In genomic region chr1:12809933-12810332, GRCh38 we compare ENCODE assay signal across 27 cellular contexts. TPM values are rescaled to one million over a fixed set of nuclear protein-coding genes. Genes with fewer than 3 reads are reported as not detected.
A peak's percentile ranks its signal among the peaks of the same experiment; 100 is the strongest.
DNase-seq lines count a peak whose midpoint lies in the region; ATAC-seq, FAIRE-seq and TF ChIP-seq lines count a peak whose summit lies in the region.
"Had no signal": no experiment of that assay in that cellular context is flagged by ENCODE, and none has a peak within 500 bp of the region (broad histone marks: within the 10 kb centered on the region; RNA-seq: fewer than 3 reads in every experiment).

No MANE protein-coding gene starts in this region.

- H3K79me2 ChIP-seq in GM23248 (ENCODE audit: insufficient read depth) (no peaks in the 10 kb centered on the region), K562 (ENCODE audit: control insufficient read depth, insufficient read depth, low read length) (no peaks in the 10 kb centered on the region)

- peaks cover 4% of the 10 kb centered on the region; the same call in 1 of the 2 replicates for H3F3A ChIP-seq in GM23248 (ENCODE audit: insufficient read depth)

- H3K36me3 ChIP-seq in CD8-positive, alpha-beta memory T cell (ENCODE audit: insufficient read depth, low read length), result no peaks in the 10 kb centered on the region
- H3K36me3 ChIP-seq in GM23248 (ENCODE audit: low read depth) (no peaks in the 10 kb centered on the region), K562 (ENCODE audit: control insufficient read depth, insufficient read depth, low read length) (no peaks in the 10 kb centered on the region), esophagus squamous epithelium (no peaks in the 10 kb centered on the region)
- H3K36me3 ChIP-seq: BE2C, BLaER1 had no signal

- no peaks in the 10 kb centered on the region for H3K4me1 ChIP-seq in CD8-positive, alpha-beta memory T cell (ENCODE audit: insufficient read depth, low read length)
- H3K4me1 ChIP-seq in GM23248 (ENCODE audit: insufficient read depth) (peaks cover 13% of the 10 kb centered on the region), K562 (replicated peaks in 1 of 2; ENCODE audit: control insufficient read depth in 2 of 2, insufficient read depth in 2 of 2, low read length in 2 of 2) (peaks cover 0 to 23% of the 10 kb centered on the region in 2 experiments; a peak in 2 of 5 replicates), esophagus squamous epithelium (no peaks in the 10 kb centered on the region)
- H3K4me1 ChIP-seq: BE2C, BLaER1, Caco-2 had no signal

- H2AFZ ChIP-seq in GM23248, result peak overlapping the region; percentile 45; the same call in 1 of the 2 replicates
- peak overlapping the region; percentile 79; the same call in 1 of the 2 replicates for H2AFZ ChIP-seq in K562 (ENCODE audit: low read depth, low read length)

- no peaks in the 10 kb centered on the region for H4K20me1 ChIP-seq in GM23248 (ENCODE audit: insufficient read depth)
- H4K20me1 ChIP-seq in K562 (replicated peaks; ENCODE audit: control insufficient read depth, insufficient read depth, low read length), result no peaks in the 10 kb centered on the region
- H4K20me1 ChIP-seq: BLaER1 had no signal

- no TSS peak for BruUV-seq in K562 (replicated peaks; lab: Mats Ljungman, UMichigan)

- no peak overlapping the region for H3K4me3 ChIP-seq in CD8-positive, alpha-beta memory T cell (ENCODE audit: low read length)
- H3K4me3 ChIP-seq in GM23248, result no peak overlapping the region
- peak overlapping the region; percentile 14; the same call in 1 of the 2 replicates for H3K4me3 ChIP-seq in K562
- H3K4me3 ChIP-seq in esophagus squamous epithelium, result no peak overlapping the region
- H3K4me3 ChIP-seq: BLaER1 had no signal

- no peaks in the 10 kb centered on the region for H3K9me1 ChIP-seq in K562 (ENCODE audit: control insufficient read depth, insufficient read depth, low read length)

- no peak for TF ChIP-seq EP300 in K562 (IDR thresholded peaks at IDR 0.05; ENCODE audit: low read length)

- no peak overlapping the region for H3K4me3 Mint-ChIP-seq in CD8-positive, alpha-beta memory T cell
- no peak overlapping the region for H3K4me3 Mint-ChIP-seq in activated CD8-positive, alpha-beta memory T cell treated with anti-CD3 and anti-CD28 coated beads, Interleukin-2, amount 10 ng/mL, durations not matched to agents 7 days and 5 days
- H3K4me3 Mint-ChIP-seq: CD14-positive monocyte; CD4-positive, alpha-beta memory T cell; CD4-positive, CD25-positive, alpha-beta regulatory T cell had no signal

- no peak for FAIRE-seq in K562 (lab: Jason Lieb, UNC)
- FAIRE-seq: A204.1, D721Med, G401.6, GM12891, GM19239 had no signal

- no peaks in the 10 kb centered on the region for H3K9me3 ChIP-seq in CD8-positive, alpha-beta memory T cell (ENCODE audit: low read length)
- no peaks in the 10 kb centered on the region for H3K9me3 ChIP-seq in GM23248 (ENCODE audit: low read depth)
- H3K9me3 ChIP-seq in K562 (replicated peaks; ENCODE audit: control insufficient read depth, insufficient read depth, low read depth, low read length), result no peaks in the 10 kb centered on the region
- no peaks in the 10 kb centered on the region for H3K9me3 ChIP-seq in esophagus squamous epithelium
- H3K9me3 ChIP-seq: BE2C, Caco-2 had no signal

- peak overlapping the region; percentile 14; the same call in 1 of the 2 replicates for H3K9ac ChIP-seq in GM23248
- H3K9ac ChIP-seq in K562 (ENCODE audit: insufficient read depth in 1 of 2, low read depth in 2 of 2, low read length in 2 of 2), result 0 out of 4 replicates have a peak overlapping the region, but pooled peaks of 1 of the 2 experiments have one; percentile 13
- H3K9ac ChIP-seq: BLaER1 had no signal

- H3K27me3 Mint-ChIP-seq in CD8-positive, alpha-beta memory T cell, result peaks cover 19 to 51% of the 10 kb centered on the region in 2 donors
- peaks cover 12% of the 10 kb centered on the region for H3K27me3 Mint-ChIP-seq in activated CD8-positive, alpha-beta memory T cell treated with anti-CD3 and anti-CD28 coated beads, Interleukin-2, amount 10 ng/mL, durations not matched to agents 7 days and 5 days

- no peak overlapping the region for H3K27ac Mint-ChIP-seq in CD8-positive, alpha-beta memory T cell
- H3K27ac Mint-ChIP-seq in activated CD8-positive, alpha-beta memory T cell treated with anti-CD3 and anti-CD28 coated beads, Interleukin-2, amount 10 ng/mL, durations not matched to agents 7 days and 5 days, result no peak overlapping the region
- H3K27ac Mint-ChIP-seq: CD14-positive monocyte; CD4-positive, alpha-beta memory T cell; CD4-positive, CD25-positive, alpha-beta regulatory T cell had no signal

- TF ChIP-seq POLR2A in K562 (conservative IDR thresholded peaks at IDR 0.05), result no peak
- no peak for TF ChIP-seq POLR2A in esophagus squamous epithelium (IDR thresholded peaks at IDR 0.05)

- H3K9me3 Mint-ChIP-seq in CD8-positive, alpha-beta memory T cell, result peaks cover 4 to 11% (median 9%) of the 10 kb centered on the region in 5 donors
- peaks cover under 1% of the 10 kb centered on the region for H3K9me3 Mint-ChIP-seq in activated CD8-positive, alpha-beta memory T cell treated with anti-CD3 and anti-CD28 coated beads, Interleukin-2, amount 10 ng/mL, durations not matched to agents 7 days and 5 days (ENCODE audit: low read depth)

- WGBS in GM23248 (ENCODE audit: low coverage in 1 of 2, low lambda C conversion rate in 2 of 2, missing lambda C conversion rate in 2 of 2), 2 experiments, result 38 to 45% methylated on average over 1 of the region's 1 CpG
- 30% methylated on average over 1 of the region's 1 CpG for WGBS in K562 (ENCODE audit: insufficient coverage, low coverage, missing lambda C conversion rate)
- 67% methylated on average over 1 of the region's 1 CpG; no CpG with 5 or more reads in 1 of the 2 donors for WGBS in esophagus squamous epithelium, 2 donors

- CTCF ChIA-PET in CD8-positive, alpha-beta memory T cell (lab: Charles Lee), result no interaction called here
- CTCF ChIA-PET in RWPE1 (lab: Yijun Ruan, JAX) (no interaction called here), K562 (lab: Yijun Ruan, JAX; ENCODE audit: low intra/inter-chr PET ratio) (no interaction called here)
- CTCF ChIA-PET in activated CD8-positive, alpha-beta memory T cell treated with anti-CD3 and anti-CD28 coated beads, Interleukin-2, amount 10 ng/mL, durations not matched to agents 7 days and 5 days (lab: Charles Lee), result no interaction called here

- peaks cover 0 to 2% (median 0%) of the 10 kb centered on the region in 3 donors for H3K36me3 Mint-ChIP-seq in CD8-positive, alpha-beta memory T cell
- no peaks in the 10 kb centered on the region for H3K36me3 Mint-ChIP-seq in activated CD8-positive, alpha-beta memory T cell treated with anti-CD3 and anti-CD28 coated beads, Interleukin-2, amount 10 ng/mL, durations not matched to agents 7 days and 5 days
- H3K36me3 Mint-ChIP-seq: CD14-positive monocyte; CD4-positive, alpha-beta memory T cell; CD4-positive, CD25-positive, alpha-beta regulatory T cell had no signal

- no peak overlapping the region for H3K4me2 ChIP-seq in GM23248 (ENCODE audit: unreplicated experiment)
- H3K4me2 ChIP-seq in K562 (ENCODE audit: insufficient read depth, low read length), result peak overlapping the region; percentile 66
- H3K4me2 ChIP-seq: BLaER1 had no signal

- no peaks in the 10 kb centered on the region for H3K27me3 ChIP-seq in CD8-positive, alpha-beta memory T cell (ENCODE audit: insufficient read depth, low read length, poor library complexity, severe bottlenecking)
- no peaks in the 10 kb centered on the region for H3K27me3 ChIP-seq in GM23248 (replicated peaks; ENCODE audit: insufficient read depth)
- H3K27me3 ChIP-seq in K562 (ENCODE audit: control insufficient read depth in 2 of 2, insufficient read depth in 2 of 2, low read length in 2 of 2), result no peaks in the 10 kb centered on the region
- peaks cover 0 to 19% (median 0%) of the 10 kb centered on the region in 4 donors for H3K27me3 ChIP-seq in esophagus squamous epithelium
- H3K27me3 ChIP-seq: BE2C, BLaER1 had no signal

- POLR2A ChIA-PET in CD8-positive, alpha-beta memory T cell (lab: Charles Lee), result no interaction called here
- POLR2A ChIA-PET in RWPE1 (lab: Yijun Ruan, JAX; ENCODE audit: low non-redundant PET) (no interaction called here), K562 (lab: Yijun Ruan, JAX) (no interaction called here)

- no peaks in the 10 kb centered on the region for H3K4me1 Mint-ChIP-seq in CD8-positive, alpha-beta memory T cell
- H3K4me1 Mint-ChIP-seq in activated CD8-positive, alpha-beta memory T cell treated with anti-CD3 and anti-CD28 coated beads, Interleukin-2, amount 10 ng/mL, durations not matched to agents 7 days and 5 days, result no peaks in the 10 kb centered on the region
- H3K4me1 Mint-ChIP-seq: CD14-positive monocyte; CD4-positive, alpha-beta memory T cell; CD4-positive, CD25-positive, alpha-beta regulatory T cell had no signal

- H3K9me2 ChIP-seq in GM23248 (ENCODE audit: insufficient read depth), result no peaks in the 10 kb centered on the region

- TF ChIP-seq RAD21 in K562 (CRISPR knock-in tag; conservative IDR thresholded peaks at IDR 0.05 in 1 of 2, IDR thresholded peaks at IDR 0.05 in 1 of 2), result no peak

- in situ Hi-C loops in GM23248 (cut with MboI) (no loop called here), K562 (cut with MboI) (no loop called here)

- intact Hi-C loops in K562 (cut with micrococcal nuclease), result no loop called here
- intact Hi-C loops in esophagus squamous epithelium (cut with DNase I), result no loop called here

- DNase-seq in CD8-positive, alpha-beta memory T cell, result no peak
- DNase-seq in GM23248, result no peak
- DNase-seq in RWPE1 (ENCODE audit: low spot score), result no peak
- DNase-seq in K562 (ENCODE audit: extremely low read depth in 1 of 4, low spot score in 3 of 4), result peak in 2 of 4 experiments; percentile 9 to 25
- DNase-seq in esophagus squamous epithelium (lab: John Stamatoyannopoulos, UW), result no peak
- DNase-seq in NCI-H446 (lab: John Stamatoyannopoulos, UW), result no peak
- DNase-seq in NK-92 (lab: John Stamatoyannopoulos, UW; ENCODE audit: unreplicated experiment), result no peak
- no peak for DNase-seq in activated CD8-positive, alpha-beta memory T cell treated with anti-CD3 and anti-CD28 coated beads, Interleukin-2, amount 10 ng/mL, durations not matched to agents 7 days and 5 days
- DNase-seq: 8988T; ACHN; BE2C; C1 segment of cervical spinal cord; Caco-2; Calu3; CD4-positive, alpha-beta memory T cell; CD4-positive, CD25-positive, alpha-beta regulatory T cell; DMS79 treated with DMSO at 0.1 percent for 48 hours; GF-D8 had no signal

- TF ChIP-seq CTCF in RWPE1 (conservative IDR thresholded peaks at IDR 0.05; ENCODE audit: low read depth) (no peak), K562 (IDR thresholded peaks at IDR 0.05 in 2 of 3, conservative IDR thresholded peaks at IDR 0.05 in 1 of 3; ENCODE audit: insufficient read depth in 2 of 3, low read depth in 1 of 3, low read length in 3 of 3) (no peak), esophagus squamous epithelium (IDR thresholded peaks at IDR 0.05) (no peak)

- H3K27ac ChIP-seq in CD8-positive, alpha-beta memory T cell (ENCODE audit: low read depth, low read length), result peak overlapping the region; percentile 24
- H3K27ac ChIP-seq in GM23248 (peak overlapping the region; percentile 61; the same call in 1 of the 2 replicates), RWPE1 (peak overlapping the region; percentile 65; the same call in 1 of the 2 replicates), K562 (ENCODE audit: extremely low read depth, low read depth, low read length) (no peak overlapping the region; the same call in 2 of the 3 replicates), esophagus squamous epithelium (no peak overlapping the region)
- H3K27ac ChIP-seq: BLaER1 had no signal

- peak; percentile 19; the same call in 1 of the 3 replicates for ATAC-seq in K562
- no peak for ATAC-seq in activated CD8-positive, alpha-beta memory T cell treated with anti-CD3 and anti-CD28 coated beads, Interleukin-2, amount 10 ng/mL, durations not matched to agents 7 days and 5 days

RNA-seq across cellular contexts. Expression of gene PRAMEF1, which starts 18.7 kb away (rescaled TPM):
- not detected for total RNA-seq in CD8-positive, alpha-beta memory T cell
- not detected for polyA plus RNA-seq in CD8-positive, alpha-beta memory T cell
- not detected in 2 replicates for total RNA-seq in GM23248 (2014; rRNA removed; shearing (Covaris generic))
- polyA plus RNA-seq in GM23248 (2016; fragmentation: Nextera tagmentation; extraction: Ambion mirVana), result not detected in 2 replicates
- not detected in 2 replicates for total RNA-seq in K562 (2011; cell fraction: chromatin; rRNA removed; ENCODE audit: low replicate concordance)
- total RNA-seq in K562 (2011; cell fraction: nucleolus; rRNA removed), result not detected in 2 replicates
- not detected in 2 replicates for total RNA-seq in K562 (2011; cell fraction: nucleoplasm; rRNA removed)
- not detected in 2 replicates for total RNA-seq in K562 (2014; rRNA removed)
- total RNA-seq in K562 (2014; rRNA removed; fragmentation: Illumina TruSeq; extraction: Trizol), result not detected in 2 replicates
- total RNA-seq in K562 (2015; rRNA removed; fragmentation: Illumina TruSeq; extraction: Trizol), result not detected in 2 replicates
- total RNA-seq in K562 (2021), result not detected in 2 replicates
- polyA plus RNA-seq in K562 (2011; rRNA removed), result not detected in 2 replicates
- polyA plus RNA-seq in K562 (2011; cell fraction: cytosol; rRNA removed), result not detected in 2 replicates
- polyA plus RNA-seq in K562 (2011; cell fraction: nucleus; rRNA removed), result not detected in 2 replicates
- not detected in 2 replicates for polyA plus RNA-seq in K562 (2012)
- not detected in 2 replicates for polyA plus RNA-seq in K562 (2014; fragmentation: Illumina TruSeq; extraction: Trizol)
- not detected for polyA plus RNA-seq in K562 (2014; fragmentation: Nextera tagmentation; extraction: Ambion mirVana)
- not detected in 2 replicates for polyA plus RNA-seq in K562 (2014; rRNA removed)
- not detected in 2 replicates for polyA minus RNA-seq in K562 (2011; rRNA and poly(A)+ RNA removed)
- polyA minus RNA-seq in K562 (2011; cell fraction: cytosol; rRNA and poly(A)+ RNA removed), result not detected in 2 replicates
- polyA minus RNA-seq in K562 (2011; cell fraction: nucleus; rRNA and poly(A)+ RNA removed), result not detected in 2 replicates
- not detected for total RNA-seq in esophagus squamous epithelium
- total RNA-seq in activated CD8-positive, alpha-beta memory T cell treated with anti-CD3 and anti-CD28 coated beads, Interleukin-2, amount 10 ng/mL, durations not matched to agents 7 days and 5 days, result not detected
- total RNA-seq: A673; Caco-2; Calu3; CD4-positive, alpha-beta memory T cell; CD4-positive, CD25-positive, alpha-beta regulatory T cell had no signal
- polyA plus RNA-seq: AG04450; CD14-positive monocyte; CD4-positive, alpha-beta memory T cell; CD4-positive, CD25-positive, alpha-beta regulatory T cell had no signal

RNA-seq across cellular contexts. Expression of gene PRAMEF11, which starts 21.3 kb away (rescaled TPM):
- total RNA-seq in CD8-positive, alpha-beta memory T cell, result not detected
- not detected for polyA plus RNA-seq in CD8-positive, alpha-beta memory T cell
- not detected in 2 replicates for total RNA-seq in GM23248 (2014; rRNA removed; shearing (Covaris generic))
- polyA plus RNA-seq in GM23248 (2016; fragmentation: Nextera tagmentation; extraction: Ambion mirVana) (not detected in 2 replicates), K562 (2011; rRNA removed) (not detected in 2 replicates), K562 (2014; fragmentation: Illumina TruSeq; extraction: Trizol) (not detected in 2 replicates), K562 (2014; fragmentation: Nextera tagmentation; extraction: Ambion mirVana) (not detected), K562 (2014; rRNA removed) (not detected in 2 replicates)
- total RNA-seq in K562 (2011; cell fraction: chromatin; rRNA removed; ENCODE audit: low replicate concordance), result not detected in 2 replicates
- not detected in 2 replicates for total RNA-seq in K562 (2011; cell fraction: nucleolus; rRNA removed)
- not detected in 2 replicates for total RNA-seq in K562 (2011; cell fraction: nucleoplasm; rRNA removed)
- total RNA-seq in K562 (2014; rRNA removed) (not detected in 2 replicates), K562 (2014; rRNA removed; fragmentation: Illumina TruSeq; extraction: Trizol) (not detected in 2 replicates), K562 (2015; rRNA removed; fragmentation: Illumina TruSeq; extraction: Trizol) (not detected in 2 replicates), K562 (2021) (not detected in 2 replicates), esophagus squamous epithelium (not detected)
- polyA plus RNA-seq in K562 (2011; cell fraction: cytosol; rRNA removed), result not detected in 2 replicates
- not detected in 2 replicates for polyA plus RNA-seq in K562 (2011; cell fraction: nucleus; rRNA removed)
- polyA plus RNA-seq in K562 (2012), result not detected in 2 replicates
- not detected in 2 replicates for polyA minus RNA-seq in K562 (2011; rRNA and poly(A)+ RNA removed)
- not detected in 2 replicates for polyA minus RNA-seq in K562 (2011; cell fraction: cytosol; rRNA and poly(A)+ RNA removed)
- not detected in 2 replicates for polyA minus RNA-seq in K562 (2011; cell fraction: nucleus; rRNA and poly(A)+ RNA removed)
- not detected for total RNA-seq in activated CD8-positive, alpha-beta memory T cell treated with anti-CD3 and anti-CD28 coated beads, Interleukin-2, amount 10 ng/mL, durations not matched to agents 7 days and 5 days
- total RNA-seq: A673; Caco-2; Calu3; CD4-positive, alpha-beta memory T cell; CD4-positive, CD25-positive, alpha-beta regulatory T cell had no signal
- polyA plus RNA-seq: AG04450; CD14-positive monocyte; CD4-positive, alpha-beta memory T cell; CD4-positive, CD25-positive, alpha-beta regulatory T cell had no signal

RNA-seq across cellular contexts. Expression of gene PRAMEF12, which starts 36.4 kb away (rescaled TPM):
- not detected for total RNA-seq in CD8-positive, alpha-beta memory T cell
- polyA plus RNA-seq in CD8-positive, alpha-beta memory T cell, result not detected
- not detected in 2 replicates for total RNA-seq in GM23248 (2014; rRNA removed; shearing (Covaris generic))
- polyA plus RNA-seq in GM23248 (2016; fragmentation: Nextera tagmentation; extraction: Ambion mirVana), result not detected in 2 replicates
- not detected in 2 replicates for total RNA-seq in K562 (2011; cell fraction: chromatin; rRNA removed; ENCODE audit: low replicate concordance)
- total RNA-seq in K562 (2011; cell fraction: nucleolus; rRNA removed), result not detected in 2 replicates
- not detected in 2 replicates for total RNA-seq in K562 (2011; cell fraction: nucleoplasm; rRNA removed)
- not detected in 2 replicates for total RNA-seq in K562 (2014; rRNA removed)
- total RNA-seq in K562 (2014; rRNA removed; fragmentation: Illumina TruSeq; extraction: Trizol), result not detected in 2 replicates
- total RNA-seq in K562 (2015; rRNA removed; fragmentation: Illumina TruSeq; extraction: Trizol), result not detected in 2 replicates
- total RNA-seq in K562 (2021), result not detected in 2 replicates
- polyA plus RNA-seq in K562 (2011; rRNA removed), result not detected in 2 replicates
- not detected in 2 replicates for polyA plus RNA-seq in K562 (2011; cell fraction: cytosol; rRNA removed)
- not detected in 2 replicates for polyA plus RNA-seq in K562 (2011; cell fraction: nucleus; rRNA removed)
- polyA plus RNA-seq in K562 (2012), result not detected in 2 replicates
- not detected in 2 replicates for polyA plus RNA-seq in K562 (2014; fragmentation: Illumina TruSeq; extraction: Trizol)
- polyA plus RNA-seq in K562 (2014; fragmentation: Nextera tagmentation; extraction: Ambion mirVana), result not detected
- not detected in 2 replicates for polyA plus RNA-seq in K562 (2014; rRNA removed)
- not detected in 2 replicates for polyA minus RNA-seq in K562 (2011; rRNA and poly(A)+ RNA removed)
- not detected in 2 replicates for polyA minus RNA-seq in K562 (2011; cell fraction: cytosol; rRNA and poly(A)+ RNA removed)
- polyA minus RNA-seq in K562 (2011; cell fraction: nucleus; rRNA and poly(A)+ RNA removed), result not detected in 2 replicates
- total RNA-seq in esophagus squamous epithelium, result not detected
- total RNA-seq in activated CD8-positive, alpha-beta memory T cell treated with anti-CD3 and anti-CD28 coated beads, Interleukin-2, amount 10 ng/mL, durations not matched to agents 7 days and 5 days, result not detected
- total RNA-seq: A673; Caco-2; Calu3; CD4-positive, alpha-beta memory T cell; CD4-positive, CD25-positive, alpha-beta regulatory T cell had no signal
- polyA plus RNA-seq: AG04450; CD14-positive monocyte; CD4-positive, alpha-beta memory T cell; CD4-positive, CD25-positive, alpha-beta regulatory T cell had no signal

RNA-seq across cellular contexts. Expression of gene HNRNPCL1, which starts 38.6 kb away (rescaled TPM):
- not detected for total RNA-seq in CD8-positive, alpha-beta memory T cell
- not detected for polyA plus RNA-seq in CD8-positive, alpha-beta memory T cell
- not detected in 2 replicates for total RNA-seq in GM23248 (2014; rRNA removed; shearing (Covaris generic))
- polyA plus RNA-seq in GM23248 (2016; fragmentation: Nextera tagmentation; extraction: Ambion mirVana), result not detected in 2 replicates
- not detected in 2 replicates for total RNA-seq in K562 (2011; cell fraction: chromatin; rRNA removed; ENCODE audit: low replicate concordance)
- total RNA-seq in K562 (2011; cell fraction: nucleolus; rRNA removed), result not detected in 2 replicates
- not detected in 2 replicates for total RNA-seq in K562 (2011; cell fraction: nucleoplasm; rRNA removed)
- total RNA-seq in K562 (2014; rRNA removed), result not detected in 2 replicates
- total RNA-seq in K562 (2014; rRNA removed; fragmentation: Illumina TruSeq; extraction: Trizol), result not detected in 2 replicates
- total RNA-seq in K562 (2015; rRNA removed; fragmentation: Illumina TruSeq; extraction: Trizol), result not detected in 2 replicates
- total RNA-seq in K562 (2021), result not detected in 2 replicates
- polyA plus RNA-seq in K562 (2011; rRNA removed), result 0.08 TPM in 1 of 2 replicates, not detected in the other
- not detected in 2 replicates for polyA plus RNA-seq in K562 (2011; cell fraction: cytosol; rRNA removed)
- polyA plus RNA-seq in K562 (2011; cell fraction: nucleus; rRNA removed), result not detected in 2 replicates
- polyA plus RNA-seq in K562 (2012), result not detected in 2 replicates
- not detected in 2 replicates for polyA plus RNA-seq in K562 (2014; fragmentation: Illumina TruSeq; extraction: Trizol)
- not detected for polyA plus RNA-seq in K562 (2014; fragmentation: Nextera tagmentation; extraction: Ambion mirVana)
- not detected in 2 replicates for polyA plus RNA-seq in K562 (2014; rRNA removed)
- not detected in 2 replicates for polyA minus RNA-seq in K562 (2011; rRNA and poly(A)+ RNA removed)
- polyA minus RNA-seq in K562 (2011; cell fraction: cytosol; rRNA and poly(A)+ RNA removed), result not detected in 2 replicates
- not detected in 2 replicates for polyA minus RNA-seq in K562 (2011; cell fraction: nucleus; rRNA and poly(A)+ RNA removed)
- total RNA-seq in esophagus squamous epithelium, result not detected
- total RNA-seq in activated CD8-positive, alpha-beta memory T cell treated with anti-CD3 and anti-CD28 coated beads, Interleukin-2, amount 10 ng/mL, durations not matched to agents 7 days and 5 days, result not detected
- total RNA-seq: A673; Caco-2; Calu3; CD4-positive, alpha-beta memory T cell; CD4-positive, CD25-positive, alpha-beta regulatory T cell had no signal
- polyA plus RNA-seq: AG04450; CD14-positive monocyte; CD4-positive, alpha-beta memory T cell had no signal

RNA-seq across cellular contexts. Expression of gene PRAMEF2, which starts 47.0 kb away (rescaled TPM):
- not detected for total RNA-seq in CD8-positive, alpha-beta memory T cell
- polyA plus RNA-seq in CD8-positive, alpha-beta memory T cell, result not detected
- total RNA-seq in GM23248 (2014; rRNA removed; shearing (Covaris generic)), result not detected in 2 replicates
- polyA plus RNA-seq in GM23248 (2016; fragmentation: Nextera tagmentation; extraction: Ambion mirVana) (not detected in 2 replicates), K562 (2011; rRNA removed) (not detected in 2 replicates), K562 (2014; fragmentation: Illumina TruSeq; extraction: Trizol) (not detected in 2 replicates), K562 (2014; fragmentation: Nextera tagmentation; extraction: Ambion mirVana) (not detected), K562 (2014; rRNA removed) (not detected in 2 replicates)
- total RNA-seq in K562 (2011; cell fraction: chromatin; rRNA removed; ENCODE audit: low replicate concordance), result not detected in 2 replicates
- not detected in 2 replicates for total RNA-seq in K562 (2011; cell fraction: nucleolus; rRNA removed)
- not detected in 2 replicates for total RNA-seq in K562 (2011; cell fraction: nucleoplasm; rRNA removed)
- total RNA-seq in K562 (2014; rRNA removed) (not detected in 2 replicates), K562 (2014; rRNA removed; fragmentation: Illumina TruSeq; extraction: Trizol) (not detected in 2 replicates), K562 (2015; rRNA removed; fragmentation: Illumina TruSeq; extraction: Trizol) (not detected in 2 replicates), K562 (2021) (not detected in 2 replicates), esophagus squamous epithelium (not detected)
- not detected in 2 replicates for polyA plus RNA-seq in K562 (2011; cell fraction: cytosol; rRNA removed)
- not detected in 2 replicates for polyA plus RNA-seq in K562 (2011; cell fraction: nucleus; rRNA removed)
- not detected in 2 replicates for polyA plus RNA-seq in K562 (2012)
- polyA minus RNA-seq in K562 (2011; rRNA and poly(A)+ RNA removed), result not detected in 2 replicates
- polyA minus RNA-seq in K562 (2011; cell fraction: cytosol; rRNA and poly(A)+ RNA removed), result not detected in 2 replicates
- polyA minus RNA-seq in K562 (2011; cell fraction: nucleus; rRNA and poly(A)+ RNA removed), result not detected in 2 replicates
- total RNA-seq in activated CD8-positive, alpha-beta memory T cell treated with anti-CD3 and anti-CD28 coated beads, Interleukin-2, amount 10 ng/mL, durations not matched to agents 7 days and 5 days, result not detected
- total RNA-seq: A673; Caco-2; Calu3; CD4-positive, alpha-beta memory T cell; CD4-positive, CD25-positive, alpha-beta regulatory T cell had no signal
- polyA plus RNA-seq: AG04450; CD14-positive monocyte; CD4-positive, alpha-beta memory T cell; CD4-positive, CD25-positive, alpha-beta regulatory T cell had no signal

Comparison
In these comparisons a context has a peak if more than half of its experiments do, and no peak if none do; other contexts are left out.
1. H3K27ac ChIP-seq: peak in CD8-positive, alpha-beta memory T cell (single experiment), GM23248 (single experiment) and RWPE1 (single experiment); none in K562 (single experiment) and esophagus squamous epithelium (0 of 4).